Comparison of ENCODE assay signal across 15 cellular contexts in the genomic region with DNA sequence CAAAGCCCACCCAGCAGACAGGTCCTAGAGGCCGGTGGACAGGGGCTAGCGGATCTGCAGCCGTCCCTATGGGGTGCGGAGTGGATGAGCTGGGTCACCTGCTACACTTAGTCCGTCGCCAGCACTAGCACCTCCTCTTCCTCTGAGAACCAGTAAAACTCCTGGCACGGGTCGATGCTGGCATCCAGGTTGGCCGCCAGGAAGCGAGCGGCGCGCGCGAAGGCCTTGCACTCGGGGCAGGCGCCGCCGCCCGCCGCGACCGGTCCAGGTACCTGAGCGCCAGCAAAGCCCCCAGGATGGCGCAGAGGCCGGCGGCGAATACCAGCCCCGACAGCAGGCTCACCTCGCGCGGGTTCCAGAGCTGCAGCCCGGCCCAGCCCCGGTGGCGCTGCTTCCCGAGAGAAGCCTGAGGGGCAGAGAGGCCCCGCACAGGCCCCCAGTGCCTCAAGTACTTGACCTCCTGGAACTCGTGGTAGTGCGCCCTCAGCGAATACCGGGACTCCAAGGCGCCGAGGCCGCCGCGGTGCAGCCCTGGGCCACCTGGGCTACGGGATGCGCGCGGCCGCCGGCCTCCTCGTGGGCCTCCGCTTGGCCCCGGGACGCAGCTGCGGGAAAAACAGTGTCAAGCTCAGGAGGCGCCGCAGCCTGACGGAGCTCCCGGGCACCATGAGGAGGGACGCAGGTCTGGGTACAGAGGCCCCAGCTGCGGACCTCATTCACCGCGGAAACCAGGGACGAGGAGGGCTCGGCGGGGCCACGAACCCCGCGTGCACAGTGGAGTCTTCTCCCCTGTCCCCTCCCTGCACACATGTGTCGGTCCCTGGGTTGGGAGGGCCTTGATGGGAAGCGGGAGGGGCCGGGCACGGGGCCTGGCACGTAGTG. TPM values are rescaled to one million over a fixed set of nuclear protein-coding genes. Genes with fewer than 3 reads are reported as not detected.
DNase-seq lines count a peak whose midpoint lies in the region; ATAC-seq and TF ChIP-seq lines count a peak whose summit lies in the region.
"Had no signal": no experiment of that assay in that cellular context is flagged by ENCODE, and none has a peak within 500 bp of the region (broad histone marks: within the 10 kb centered on the region; RNA-seq: fewer than 3 reads in every experiment).

No MANE protein-coding gene starts in this region.

- H3K4me3 ChIP-seq in parathyroid adenoma (ENCODE audit: low read depth, low read length), result no peak overlapping the region

- no peaks in the 10 kb centered on the region for H3K9me3 ChIP-seq in parathyroid adenoma (ENCODE audit: control insufficient read depth, low read length)

- peaks cover 2% of the 10 kb centered on the region for H3K4me1 ChIP-seq in parathyroid adenoma

- no peak overlapping the region for H3K9ac ChIP-seq in parathyroid adenoma

- TF ChIP-seq CTCF in parathyroid adenoma (IDR thresholded peaks at IDR 0.05), result no peak

- H3K79me2 ChIP-seq in parathyroid adenoma, result no peaks in the 10 kb centered on the region

- DNase-seq in activated effector memory CD4-positive, alpha-beta T cell treated with anti-CD3 and anti-CD28 coated beads, Interleukin-2, amount 50 U/mL, for 16 hours, result peak; percentile 60
- DNase-seq in activated effector memory CD4-positive, alpha-beta T cell treated with Interleukin-2 at 50 U/mL for 16 hours, result no peak
- DNase-seq in NCI-H1105 (lab: John Stamatoyannopoulos, UW), result peak; percentile 31
- no peak for DNase-seq in UCSD-AML1 (lab: John Stamatoyannopoulos, UW; ENCODE audit: unreplicated experiment)
- DNase-seq in stimulated activated CD8-positive, alpha-beta memory T cell treated with anti-CD3 and anti-CD28 coated beads, Interleukin-4, amount 100 ng/mL, for 48 hours, result no peak
- DNase-seq in NOMO-1 treated with dmso at 0.1 percent for 144 hours (lab: John Stamatoyannopoulos, UW; ENCODE audit: unreplicated experiment), result no peak
- DNase-seq: KG1; kidney glomerular epithelial cell; natural killer cell; right cardiac atrium; stimulated activated naive CD4-positive, alpha-beta T cell treated with Interleukin-2 at 50 U/mL for 16 hours had no signal

- H3K36me3 ChIP-seq in parathyroid adenoma (ENCODE audit: control insufficient read depth, insufficient read depth, low read length), result no peaks in the 10 kb centered on the region

- H2AFZ ChIP-seq in parathyroid adenoma, result peak overlapping the region; percentile 60

- H3K27me3 ChIP-seq in parathyroid adenoma (ENCODE audit: control insufficient read depth, insufficient read depth, low read length), result peaks cover 4% of the 10 kb centered on the region

- peak; percentile 62 for ATAC-seq in esophagus mucosa
- ATAC-seq: activated CD4-positive, CD25-positive, alpha-beta regulatory T cell treated with anti-CD3 and anti-CD28 coated beads, Interleukin-2, amount 50 U/mL, for 24 hours; natural killer cell had no signal

- H3K4me2 ChIP-seq in parathyroid adenoma (ENCODE audit: low read length), result no peak overlapping the region

- no peak overlapping the region for H3K27ac ChIP-seq in parathyroid adenoma

RNA-seq across cellular contexts. Expression of a gene that starts 27.5 kb away (rescaled TPM):
- total RNA-seq in esophagus mucosa, result not detected
- total RNA-seq: B cell, right cardiac atrium had no signal

RNA-seq across cellular contexts. Expression of a gene that starts 55.6 kb away (rescaled TPM):
- total RNA-seq in esophagus mucosa, result not detected
- total RNA-seq: B cell, natural killer cell, right cardiac atrium had no signal

Comparison
In these comparisons a context has a peak if more than half of its experiments do, and no peak if none do; other contexts are left out.
1. DNase-seq: peak in activated effector memory CD4-positive, alpha-beta T cell treated with anti-CD3 and anti-CD28 coated beads, Interleukin-2, amount 50 U/mL, for 16 hours (single experiment) and NCI-H1105 (single experiment); none in activated effector memory CD4-positive, alpha-beta T cell treated with Interleukin-2 at 50 U/mL for 16 hours (single experiment), UCSD-AML1 (single experiment), stimulated activated CD8-positive, alpha-beta memory T cell treated with anti-CD3 and anti-CD28 coated beads, Interleukin-4, amount 100 ng/mL, for 48 hours (single experiment) and NOMO-1 treated with dmso at 0.1 percent for 144 hours (single experiment).